8 cellular contexts compared by ENCODE assay signal in the genomic region with DNA sequence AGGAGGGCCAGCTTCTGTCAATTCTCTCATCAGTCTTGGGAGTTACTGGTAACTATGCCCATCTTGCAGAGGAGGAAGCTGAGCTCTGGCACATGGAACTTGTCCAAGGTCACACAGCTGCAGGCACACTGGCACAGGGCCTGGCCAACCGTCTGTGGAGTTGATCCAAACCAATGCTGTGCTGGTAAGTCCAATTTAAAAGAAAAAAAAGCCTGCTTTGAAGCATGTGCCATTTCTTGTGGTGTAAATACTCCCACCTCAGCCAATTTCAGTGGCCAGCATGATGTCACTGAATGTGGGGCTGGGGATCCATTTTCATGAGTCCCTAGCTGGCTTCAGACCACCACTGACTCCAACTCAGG.
DNase-seq lines count a peak whose midpoint lies in the region; ATAC-seq, FAIRE-seq and TF ChIP-seq lines count a peak whose summit lies in the region.

No MANE protein-coding gene starts in this region.

- no peaks in the 10 kb centered on the region for H3K27me3 ChIP-seq in CD4-positive, alpha-beta memory T cell (ENCODE audit: insufficient read depth, low read length)
- H3K27me3 ChIP-seq in PC-3 (ENCODE audit: low read length), result no peaks in the 10 kb centered on the region
- no peaks in the 10 kb centered on the region for H3K27me3 ChIP-seq in endothelial cell of umbilical vein (ENCODE audit: control insufficient read depth in 2 of 2, insufficient read depth in 2 of 2, low read length in 2 of 2)

- DNase-seq in CD4-positive, alpha-beta memory T cell, result no peak
- no peak for DNase-seq in PC-3
- no peak for DNase-seq in endothelial cell of umbilical vein (ENCODE audit: low read depth, low spot score)
- DNase-seq in osteocyte (ENCODE audit: extremely low spot score, unreplicated experiment), result no peak
- DNase-seq in SKM-1 treated with dmso at 0.1 percent for 144 hours (lab: John Stamatoyannopoulos, UW; ENCODE audit: unreplicated experiment), result no peak
- DNase-seq in GM19238 (ENCODE audit: insufficient read length, low spot score), result no peak

- H3K4me1 Mint-ChIP-seq in CD4-positive, alpha-beta memory T cell, result peaks cover 11 to 28% (median 19%) of the 10 kb centered on the region in 4 donors
- H3K4me1 Mint-ChIP-seq in osteocyte (ENCODE audit: unreplicated experiment), result peaks cover 29% of the 10 kb centered on the region

- peak overlapping the region; percentile 7; the same call in 1 of the 2 replicates for H3K9ac ChIP-seq in PC-3 (ENCODE audit: low read length)
- peak overlapping the region; percentile 44 for H3K9ac ChIP-seq in endothelial cell of umbilical vein (replicated peaks; ENCODE audit: extremely low read depth, insufficient read depth, low read length)

- peaks cover 15 to 16% of the 10 kb centered on the region in 2 donors for H3K36me3 Mint-ChIP-seq in CD4-positive, alpha-beta memory T cell
- H3K36me3 Mint-ChIP-seq in osteocyte (ENCODE audit: unreplicated experiment), result peaks cover 4% of the 10 kb centered on the region

- dilution Hi-C loops in endothelial cell of umbilical vein (cut with MboI; ENCODE audit: extremely low pct_ligation_motif_present, low sequenced_read_pairs), result no loop called here

- no peaks in the 10 kb centered on the region for H3K27me3 Mint-ChIP-seq in CD4-positive, alpha-beta memory T cell
- no peaks in the 10 kb centered on the region for H3K27me3 Mint-ChIP-seq in osteocyte (ENCODE audit: unreplicated experiment)

- intact Hi-C loops in CD4-positive, alpha-beta memory T cell (cut with micrococcal nuclease), result no loop called here
- intact Hi-C loops in PC-3 (cut with micrococcal nuclease) (no loop called here), endothelial cell of umbilical vein (cut with micrococcal nuclease) (loop anchor here (2.0 kb wide), 2 partner anchors 20 to 42 kb away; no protein-coding TSS in a partner anchor)

- POLR2A ChIA-PET in CD4-positive, alpha-beta memory T cell (lab: Charles Lee; ENCODE audit: partially characterized antibody), result interaction anchor here (1.1 kb wide), 1 partner anchor 84 kb away, joined by 3 read pairs; the partner anchor contains the start of gene CHSY1
- POLR2A ChIA-PET in PC-3 (lab: Charles Lee; ENCODE audit: unreplicated experiment) (interaction anchor here (0.6 kb wide), 1 partner anchor 75 kb away, joined by 6 read pairs; no protein-coding TSS in a partner anchor), endothelial cell of umbilical vein (lab: Charles Lee) (interaction anchor here (1.6 to 1.7 kb wide), 2 partner anchors 8 to 15 kb away, joined by 7 to 8 read pairs; no protein-coding TSS in a partner anchor)

- no peaks in the 10 kb centered on the region for H3K9me1 ChIP-seq in endothelial cell of umbilical vein (replicated peaks; ENCODE audit: control insufficient read depth, extremely low read depth, insufficient read depth, low read length)

- CTCF ChIA-PET in CD4-positive, alpha-beta memory T cell (lab: Charles Lee; ENCODE audit: partially characterized antibody), result interaction anchor here (0.7 to 1.2 kb wide), 2 partner anchors 9 to 120 kb away, joined by 3 read pairs; no protein-coding TSS in a partner anchor
- CTCF ChIA-PET in PC-3 (lab: Charles Lee), result interaction anchor here (0.5 kb wide), 1 partner anchor 20 kb away, joined by 4 read pairs; no protein-coding TSS in a partner anchor
- CTCF ChIA-PET in endothelial cell of umbilical vein (lab: Charles Lee), result interaction anchor here (0.9 to 5.0 kb wide), 11 partner anchors 8 to 90 kb away, joined by 3 to 23 read pairs (median 7); partner anchors contain the start of gene CHSY1

- no peaks in the 10 kb centered on the region for H3K9me2 ChIP-seq in PC-3 (replicated peaks; ENCODE audit: low read length)

- H3K79me2 ChIP-seq in PC-3 (ENCODE audit: low read length), result no peaks in the 10 kb centered on the region
- no peaks in the 10 kb centered on the region for H3K79me2 ChIP-seq in endothelial cell of umbilical vein (ENCODE audit: control insufficient read depth, insufficient read depth, low read length)

- no peak overlapping the region for H2AFZ ChIP-seq in PC-3 (ENCODE audit: low read length)
- peak overlapping the region; percentile 2 for H2AFZ ChIP-seq in endothelial cell of umbilical vein (ENCODE audit: low read depth, low read length)

- ATAC-seq in PC-3, result no peak
- ATAC-seq in GM21526 (IDR thresholded peaks at IDR 0.05; ENCODE audit: low FRiP score, unreplicated experiment), result no peak
- no peak for ATAC-seq in HG03521 (IDR thresholded peaks at IDR 0.05; ENCODE audit: unreplicated experiment)

- no peak for TF ChIP-seq CTCF in PC-3 (conservative IDR thresholded peaks at IDR 0.05; ENCODE audit: low read depth, low read length)
- no peak for TF ChIP-seq CTCF in endothelial cell of umbilical vein (IDR thresholded peaks at IDR 0.05; ENCODE audit: extremely low read depth in 1 of 2, insufficient read depth in 1 of 2, low read depth in 1 of 2, low read length in 2 of 2)
- no peak for TF ChIP-seq CTCF in osteocyte (IDR thresholded peaks at IDR 0.05)

- peaks cover 6% of the 10 kb centered on the region for H3F3A ChIP-seq in PC-3 (ENCODE audit: low read length, unreplicated experiment)

- peak overlapping the region in 6 of 7 donors; percentile 48 to 93 (median 70) for H3K27ac Mint-ChIP-seq in CD4-positive, alpha-beta memory T cell
- peak overlapping the region; percentile 90 for H3K27ac Mint-ChIP-seq in osteocyte (ENCODE audit: unreplicated experiment)

- peaks cover 0 to 16% of the 10 kb centered on the region in 2 donors for H3K9me3 ChIP-seq in CD4-positive, alpha-beta memory T cell (ENCODE audit: control insufficient read depth in 1 of 2, low read length in 2 of 2)
- peaks cover 10% of the 10 kb centered on the region; the same call in 1 of the 2 replicates for H3K9me3 ChIP-seq in PC-3 (ENCODE audit: low read length)
- peaks cover 2% of the 10 kb centered on the region for H3K9me3 ChIP-seq in endothelial cell of umbilical vein (replicated peaks; ENCODE audit: control insufficient read depth, insufficient read depth, low read length)

- peaks cover 20% of the 10 kb centered on the region for H3K4me1 ChIP-seq in CD4-positive, alpha-beta memory T cell (ENCODE audit: insufficient read depth, low read length)
- H3K4me1 ChIP-seq in PC-3 (ENCODE audit: insufficient read depth, low read length) (peaks cover 53% of the 10 kb centered on the region), endothelial cell of umbilical vein (ENCODE audit: control insufficient read depth, extremely low read depth, insufficient read depth, low read length) (peaks cover 37% of the 10 kb centered on the region)

- peak overlapping the region in 7 of 8 donors; percentile 46 to 67 (median 57) for H3K4me3 Mint-ChIP-seq in CD4-positive, alpha-beta memory T cell
- H3K4me3 Mint-ChIP-seq in osteocyte (ENCODE audit: unreplicated experiment), result no peak overlapping the region

- TF ChIP-seq POLR2A in endothelial cell of umbilical vein (IDR thresholded peaks at IDR 0.05; ENCODE audit: low read depth, low read length), result peak; percentile 40

- no TSS peak for BruUV-seq in PC-3 (replicated peaks; lab: Mats Ljungman, UMichigan)
- BruUV-seq in endothelial cell of umbilical vein (replicated peaks; lab: Mats Ljungman, UMichigan), result TSS peak; percentile 79

- peaks cover 3 to 38% (median 35%) of the 10 kb centered on the region in 8 donors for H3K9me3 Mint-ChIP-seq in CD4-positive, alpha-beta memory T cell
- peaks cover 16% of the 10 kb centered on the region for H3K9me3 Mint-ChIP-seq in osteocyte (ENCODE audit: unreplicated experiment)

- peak overlapping the region; percentile 84 for H3K4me2 ChIP-seq in PC-3 (ENCODE audit: low read length)
- H3K4me2 ChIP-seq in endothelial cell of umbilical vein (ENCODE audit: insufficient read depth, low read length), result peak overlapping the region; percentile 82

- FAIRE-seq in endothelial cell of umbilical vein (lab: Jason Lieb, UNC), result no peak

- H4K20me1 ChIP-seq in PC-3 (ENCODE audit: low read length), result no peaks in the 10 kb centered on the region
- H4K20me1 ChIP-seq in endothelial cell of umbilical vein (replicated peaks; ENCODE audit: control insufficient read depth, extremely low read depth, insufficient read depth, low read length), result no peaks in the 10 kb centered on the region

- no peak overlapping the region for H3K27ac ChIP-seq in CD4-positive, alpha-beta memory T cell (ENCODE audit: low read depth, low read length)
- H3K27ac ChIP-seq in PC-3 (ENCODE audit: low read length), result peak overlapping the region; percentile 94
- H3K27ac ChIP-seq in endothelial cell of umbilical vein (ENCODE audit: insufficient read depth, low read depth, low read length), result peak overlapping the region; percentile 98

- no peaks in the 10 kb centered on the region for H3K36me3 ChIP-seq in CD4-positive, alpha-beta memory T cell (ENCODE audit: insufficient read depth, low read length)
- peaks cover 2% of the 10 kb centered on the region; the same call in 1 of the 2 replicates for H3K36me3 ChIP-seq in PC-3 (ENCODE audit: low read depth, low read length)
- no peaks in the 10 kb centered on the region for H3K36me3 ChIP-seq in endothelial cell of umbilical vein (ENCODE audit: control insufficient read depth in 2 of 2, extremely low read depth in 1 of 2, insufficient read depth in 2 of 2, low read length in 2 of 2)

- H3K4me3 ChIP-seq in CD4-positive, alpha-beta memory T cell (ENCODE audit: low read length in 2 of 2), result no peak overlapping the region
- H3K4me3 ChIP-seq in PC-3 (ENCODE audit: low read length), result no peak overlapping the region; the same call in 1 of the 2 replicates
- H3K4me3 ChIP-seq in endothelial cell of umbilical vein (replicated peaks in 1 of 3; ENCODE audit: insufficient read depth in 1 of 3, low read depth in 1 of 3, low read length in 3 of 3), result peak overlapping the region in 1 of 3 experiments; percentile 9

TF ChIP-seq in endothelial cell of umbilical vein, 7 proteins besides CTCF, POLR2A, EP300 and RAD21:
- TF ChIP-seq POLR2AphosphoS5 (IDR thresholded peaks at IDR 0.05; ENCODE audit: insufficient read depth, low read depth, low read length), result peak; percentile 34
- TF ChIP-seq GATA2 (IDR thresholded peaks at IDR 0.05; ENCODE audit: insufficient read depth, insufficient read length, low read depth, low read length), result no peak
- no peak for TF ChIP-seq MYC (IDR thresholded peaks at IDR 0.05; ENCODE audit: low read depth, low read length)
- TF ChIP-seq MAX (IDR thresholded peaks at IDR 0.05; ENCODE audit: insufficient read depth, insufficient read length), result peak; percentile 5
TF ChIP-seq in endothelial cell of umbilical vein: peak in this region for 2.
